In the genomic region with DNA sequence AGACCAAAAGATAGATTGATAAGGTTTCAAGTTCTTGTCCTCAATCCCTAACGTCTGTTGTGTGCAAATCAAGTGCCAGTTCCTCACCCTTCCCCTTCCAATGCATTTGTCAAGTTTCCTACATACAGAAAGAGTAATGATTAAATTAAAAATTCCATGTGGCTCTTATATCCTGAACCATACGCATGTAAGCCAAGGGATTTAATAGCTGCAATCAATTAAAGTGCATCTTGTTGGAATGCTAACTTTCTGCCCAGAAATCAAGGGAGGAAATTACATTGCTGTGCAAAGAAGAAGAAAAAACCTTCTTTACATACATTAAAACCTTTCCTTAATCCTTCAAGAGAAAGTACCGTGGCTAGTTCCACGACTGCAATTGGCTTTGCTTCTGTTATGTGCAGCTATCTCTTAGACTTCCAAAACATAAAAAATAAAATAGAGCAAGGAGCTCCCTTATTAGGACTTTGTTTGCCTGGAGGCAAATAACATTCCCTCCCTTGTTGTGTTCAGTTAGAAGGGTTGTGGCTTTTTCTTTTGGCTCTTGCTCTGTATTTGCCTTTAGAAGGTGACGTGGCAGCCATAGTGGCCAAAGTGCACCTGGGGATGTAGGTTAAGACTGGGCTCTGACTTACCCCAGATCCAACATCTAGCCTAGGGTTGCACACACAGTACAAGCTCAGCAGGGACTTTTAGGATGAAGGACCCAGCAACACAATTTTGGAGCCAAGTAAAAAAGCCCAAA, we compare ENCODE assay signal across 19 cellular contexts.
DNase-seq lines count a peak whose midpoint lies in the region; ATAC-seq, FAIRE-seq and TF ChIP-seq lines count a peak whose summit lies in the region.
"Had no signal": no experiment of that assay in that cellular context is flagged by ENCODE, and none has a peak within 500 bp of the region (broad histone marks: within the 10 kb centered on the region; RNA-seq: fewer than 3 reads in every experiment).

No MANE protein-coding gene starts in this region.

- H3K27me3 ChIP-seq in esophagus muscularis mucosa (no peaks in the 10 kb centered on the region), aorta (ENCODE audit: control insufficient read depth in 1 of 2, insufficient read depth in 2 of 2, low read length in 1 of 2) (no peaks in the 10 kb centered on the region)

- ATAC-seq in aorta (ENCODE audit: low FRiP score), result no peak
- no peak for ATAC-seq in GM18858 (IDR thresholded peaks at IDR 0.05; ENCODE audit: unreplicated experiment)
- ATAC-seq: activated naive CD4-positive, alpha-beta T cell treated with anti-CD3 and anti-CD28 coated beads, Interleukin-2, amount 50 U/mL, for 72 hours; activated T-helper 17 cell treated with anti-CD3 and anti-CD28 coated beads, Interleukin-2, amount 50 U/mL, for 72 hours had no signal

- no peak for TF ChIP-seq EP300 in esophagus muscularis mucosa (IDR thresholded peaks at IDR 0.05)

- H3K36me3 ChIP-seq in esophagus muscularis mucosa (peaks cover 0 to 5% (median 0%) of the 10 kb centered on the region in 4 donors), aorta (ENCODE audit: control insufficient read depth in 1 of 2, insufficient read depth in 2 of 2, low read length in 1 of 2) (no peaks in the 10 kb centered on the region)

- no peak for TF ChIP-seq POLR2A in esophagus muscularis mucosa (IDR thresholded peaks at IDR 0.05; ENCODE audit: low read depth)

- peaks cover 38% of the 10 kb centered on the region for H3K4me1 Mint-ChIP-seq in mesothelial cell of epicardium
- H3K4me1 Mint-ChIP-seq: activated T-helper 17 cell treated with anti-CD3 and anti-CD28 coated beads, Interleukin-2, amount 50 U/mL, for 72 hours had no signal

- peaks cover 20% of the 10 kb centered on the region for H3K36me3 Mint-ChIP-seq in mesothelial cell of epicardium
- H3K36me3 Mint-ChIP-seq: activated naive CD4-positive, alpha-beta T cell treated with anti-CD3 and anti-CD28 coated beads, Interleukin-2, amount 50 U/mL, for 72 hours had no signal

- H3K27me3 Mint-ChIP-seq in mesothelial cell of epicardium (ENCODE audit: low read depth), result no peaks in the 10 kb centered on the region

- peak overlapping the region; percentile 15 to 91 (median 38) for H3K27ac ChIP-seq in esophagus muscularis mucosa (replicated peaks in 1 of 4)
- peak overlapping the region; percentile 63 to 68 for H3K27ac ChIP-seq in aorta (ENCODE audit: low read depth in 1 of 2, low read length in 2 of 2)
- H3K27ac ChIP-seq: PC-9, VCaP had no signal

- FAIRE-seq in RCC 7860 (lab: Jason Lieb, UNC), result no peak

- peak overlapping the region; percentile 84 for H3K27ac Mint-ChIP-seq in mesothelial cell of epicardium
- H3K27ac Mint-ChIP-seq: activated naive CD4-positive, alpha-beta T cell treated with anti-CD3 and anti-CD28 coated beads, Interleukin-2, amount 50 U/mL, for 72 hours; activated T-helper 17 cell treated with anti-CD3 and anti-CD28 coated beads, Interleukin-2, amount 50 U/mL, for 72 hours; CD4-positive, alpha-beta T cell had no signal

- H3K4me3 ChIP-seq in esophagus muscularis mucosa (no peak overlapping the region), aorta (ENCODE audit: low read length in 2 of 2) (no peak overlapping the region)
- H3K4me3 ChIP-seq: PC-9 had no signal

- H3K9me3 ChIP-seq in esophagus muscularis mucosa (no peaks in the 10 kb centered on the region), aorta (ENCODE audit: control insufficient read depth, low read length) (no peaks in the 10 kb centered on the region)

- no peaks in the 10 kb centered on the region for H3K9me3 Mint-ChIP-seq in mesothelial cell of epicardium
- H3K9me3 Mint-ChIP-seq: activated naive CD4-positive, alpha-beta T cell treated with anti-CD3 and anti-CD28 coated beads, Interleukin-2, amount 50 U/mL, for 72 hours; activated T-helper 17 cell treated with anti-CD3 and anti-CD28 coated beads, Interleukin-2, amount 50 U/mL, for 72 hours; CD4-positive, alpha-beta T cell; neural crest cell had no signal

- DNase-seq in RPMI7951 (ENCODE audit: low read depth) (peak; percentile 93), esophagus muscularis mucosa (ENCODE audit: extremely low spot score) (no peak), mesothelial cell of epicardium (ENCODE audit: low spot score in 2 of 2, unreplicated experiment in 2 of 2) (no peak), aorta (no peak), RCC 7860 (ENCODE audit: low spot score) (no peak), SHP77 treated with DMSO at 0.1 percent for 48 hours (lab: John Stamatoyannopoulos, UW) (no peak)
- DNase-seq: activated CD4-positive, alpha-beta T cell treated with anti-CD3 and anti-CD28 coated beads, Interleukin-2, amount 50 U/mL, for 1 hour; CD4-positive, alpha-beta T cell; cerebellar nuclear complex; DMS53; effector CD4-positive, alpha-beta T cell; NCI-H1105; NCI-H2081; PC-9 had no signal

- H3K4me1 ChIP-seq in esophagus muscularis mucosa, result peaks cover 18 to 74% (median 67%) of the 10 kb centered on the region in 4 donors
- H3K4me1 ChIP-seq in aorta (ENCODE audit: control insufficient read depth in 1 of 2, insufficient read depth in 2 of 2, low read length in 2 of 2), result peaks cover 7 to 13% of the 10 kb centered on the region in 2 donors

- intact Hi-C loops in esophagus muscularis mucosa (cut with DNase I), result no loop called here
- intact Hi-C loops in aorta (cut with DNase I), result loop anchor here in 1 of 2 donors (5.0 kb wide), 1 partner anchor 136 kb away; no protein-coding TSS in a partner anchor

- H3K4me3 Mint-ChIP-seq in mesothelial cell of epicardium, result no peak overlapping the region
- H3K4me3 Mint-ChIP-seq: activated T-helper 17 cell treated with anti-CD3 and anti-CD28 coated beads, Interleukin-2, amount 50 U/mL, for 72 hours; CD4-positive, alpha-beta T cell; neural crest cell had no signal

- WGBS in esophagus muscularis mucosa, result 53% methylated on average over 5 of the region's 5 CpGs
- 20 to 22% methylated on average over 5 of the region's 5 CpGs for WGBS in aorta, 2 donors

- TF ChIP-seq CTCF in esophagus muscularis mucosa (IDR thresholded peaks at IDR 0.05) (no peak), mesothelial cell of epicardium (IDR thresholded peaks at IDR 0.05; ENCODE audit: unreplicated experiment) (no peak)
